1 cellular context compared by ENCODE assay signal in the genomic region with DNA sequence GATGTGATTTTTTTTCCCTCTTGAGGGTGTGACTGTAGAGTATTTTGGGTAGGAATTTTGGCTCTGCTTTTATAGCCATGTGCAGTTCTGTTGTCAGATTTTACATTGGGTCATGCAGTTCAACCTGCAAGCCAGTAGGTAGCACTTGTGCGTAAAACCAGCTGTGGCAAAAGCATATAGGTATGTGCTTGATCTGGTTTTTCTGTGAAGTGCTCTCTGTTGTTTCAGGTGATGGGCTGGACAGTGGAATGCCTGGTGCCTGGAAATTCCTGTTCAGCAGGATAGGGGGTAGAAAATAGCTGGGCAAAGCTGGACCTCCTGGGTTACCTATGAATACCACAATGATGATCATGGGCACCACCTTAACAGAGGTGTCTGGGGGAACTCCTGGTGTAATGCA.
TF ChIP-seq lines count a peak whose summit lies in the region.

No MANE protein-coding gene starts in this region.

TF ChIP-seq in GM23338, 12 proteins besides CTCF, POLR2A, EP300 and RAD21:
- TF ChIP-seq EZH2 (IDR thresholded peaks at IDR 0.05; ENCODE audit: low read depth, unreplicated experiment) = no peak
- no peak for TF ChIP-seq JUNB (IDR thresholded peaks at IDR 0.05; ENCODE audit: unreplicated experiment)
- no peak for TF ChIP-seq POLR2AphosphoS5 (IDR thresholded peaks at IDR 0.05; ENCODE audit: low read depth)
- no peak for TF ChIP-seq EZH2phosphoT487 (IDR thresholded peaks at IDR 0.05; ENCODE audit: unreplicated experiment)
- TF ChIP-seq NANOG (IDR thresholded peaks at IDR 0.05; ENCODE audit: borderline replicate concordance) = no peak
- TF ChIP-seq ZNF331 (CRISPR knock-in tag; IDR thresholded peaks at IDR 0.05; ENCODE audit: low read depth) = no peak
- no peak for TF ChIP-seq CREB1 (CRISPR knock-in tag; IDR thresholded peaks at IDR 0.05; ENCODE audit: low read depth)
- TF ChIP-seq, protein P1, sequence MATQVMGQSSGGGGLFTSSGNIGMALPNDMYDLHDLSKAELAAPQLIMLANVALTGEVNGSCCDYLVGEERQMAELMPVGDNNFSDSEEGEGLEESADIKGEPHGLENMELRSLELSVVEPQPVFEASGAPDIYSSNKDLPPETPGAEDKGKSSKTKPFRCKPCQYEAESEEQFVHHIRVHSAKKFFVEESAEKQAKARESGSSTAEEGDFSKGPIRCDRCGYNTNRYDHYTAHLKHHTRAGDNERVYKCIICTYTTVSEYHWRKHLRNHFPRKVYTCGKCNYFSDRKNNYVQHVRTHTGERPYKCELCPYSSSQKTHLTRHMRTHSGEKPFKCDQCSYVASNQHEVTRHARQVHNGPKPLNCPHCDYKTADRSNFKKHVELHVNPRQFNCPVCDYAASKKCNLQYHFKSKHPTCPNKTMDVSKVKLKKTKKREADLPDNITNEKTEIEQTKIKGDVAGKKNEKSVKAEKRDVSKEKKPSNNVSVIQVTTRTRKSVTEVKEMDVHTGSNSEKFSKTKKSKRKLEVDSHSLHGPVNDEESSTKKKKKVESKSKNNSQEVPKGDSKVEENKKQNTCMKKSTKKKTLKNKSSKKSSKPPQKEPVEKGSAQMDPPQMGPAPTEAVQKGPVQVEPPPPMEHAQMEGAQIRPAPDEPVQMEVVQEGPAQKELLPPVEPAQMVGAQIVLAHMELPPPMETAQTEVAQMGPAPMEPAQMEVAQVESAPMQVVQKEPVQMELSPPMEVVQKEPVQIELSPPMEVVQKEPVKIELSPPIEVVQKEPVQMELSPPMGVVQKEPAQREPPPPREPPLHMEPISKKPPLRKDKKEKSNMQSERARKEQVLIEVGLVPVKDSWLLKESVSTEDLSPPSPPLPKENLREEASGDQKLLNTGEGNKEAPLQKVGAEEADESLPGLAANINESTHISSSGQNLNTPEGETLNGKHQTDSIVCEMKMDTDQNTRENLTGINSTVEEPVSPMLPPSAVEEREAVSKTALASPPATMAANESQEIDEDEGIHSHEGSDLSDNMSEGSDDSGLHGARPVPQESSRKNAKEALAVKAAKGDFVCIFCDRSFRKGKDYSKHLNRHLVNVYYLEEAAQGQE (IDR thresholded peaks at IDR 0.05; ENCODE audit: unreplicated experiment) = no peak
- TF ChIP-seq STAT1 (IDR thresholded peaks at IDR 0.05; ENCODE audit: unreplicated experiment) = no peak
- no peak for TF ChIP-seq ZNF114 (CRISPR knock-in tag; IDR thresholded peaks at IDR 0.05)
- TF ChIP-seq, protein P2, sequence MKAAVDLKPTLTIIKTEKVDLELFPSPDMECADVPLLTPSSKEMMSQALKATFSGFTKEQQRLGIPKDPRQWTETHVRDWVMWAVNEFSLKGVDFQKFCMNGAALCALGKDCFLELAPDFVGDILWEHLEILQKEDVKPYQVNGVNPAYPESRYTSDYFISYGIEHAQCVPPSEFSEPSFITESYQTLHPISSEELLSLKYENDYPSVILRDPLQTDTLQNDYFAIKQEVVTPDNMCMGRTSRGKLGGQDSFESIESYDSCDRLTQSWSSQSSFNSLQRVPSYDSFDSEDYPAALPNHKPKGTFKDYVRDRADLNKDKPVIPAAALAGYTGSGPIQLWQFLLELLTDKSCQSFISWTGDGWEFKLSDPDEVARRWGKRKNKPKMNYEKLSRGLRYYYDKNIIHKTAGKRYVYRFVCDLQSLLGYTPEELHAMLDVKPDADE (IDR thresholded peaks at IDR 0.05) = no peak
- TF ChIP-seq, protein P3, sequence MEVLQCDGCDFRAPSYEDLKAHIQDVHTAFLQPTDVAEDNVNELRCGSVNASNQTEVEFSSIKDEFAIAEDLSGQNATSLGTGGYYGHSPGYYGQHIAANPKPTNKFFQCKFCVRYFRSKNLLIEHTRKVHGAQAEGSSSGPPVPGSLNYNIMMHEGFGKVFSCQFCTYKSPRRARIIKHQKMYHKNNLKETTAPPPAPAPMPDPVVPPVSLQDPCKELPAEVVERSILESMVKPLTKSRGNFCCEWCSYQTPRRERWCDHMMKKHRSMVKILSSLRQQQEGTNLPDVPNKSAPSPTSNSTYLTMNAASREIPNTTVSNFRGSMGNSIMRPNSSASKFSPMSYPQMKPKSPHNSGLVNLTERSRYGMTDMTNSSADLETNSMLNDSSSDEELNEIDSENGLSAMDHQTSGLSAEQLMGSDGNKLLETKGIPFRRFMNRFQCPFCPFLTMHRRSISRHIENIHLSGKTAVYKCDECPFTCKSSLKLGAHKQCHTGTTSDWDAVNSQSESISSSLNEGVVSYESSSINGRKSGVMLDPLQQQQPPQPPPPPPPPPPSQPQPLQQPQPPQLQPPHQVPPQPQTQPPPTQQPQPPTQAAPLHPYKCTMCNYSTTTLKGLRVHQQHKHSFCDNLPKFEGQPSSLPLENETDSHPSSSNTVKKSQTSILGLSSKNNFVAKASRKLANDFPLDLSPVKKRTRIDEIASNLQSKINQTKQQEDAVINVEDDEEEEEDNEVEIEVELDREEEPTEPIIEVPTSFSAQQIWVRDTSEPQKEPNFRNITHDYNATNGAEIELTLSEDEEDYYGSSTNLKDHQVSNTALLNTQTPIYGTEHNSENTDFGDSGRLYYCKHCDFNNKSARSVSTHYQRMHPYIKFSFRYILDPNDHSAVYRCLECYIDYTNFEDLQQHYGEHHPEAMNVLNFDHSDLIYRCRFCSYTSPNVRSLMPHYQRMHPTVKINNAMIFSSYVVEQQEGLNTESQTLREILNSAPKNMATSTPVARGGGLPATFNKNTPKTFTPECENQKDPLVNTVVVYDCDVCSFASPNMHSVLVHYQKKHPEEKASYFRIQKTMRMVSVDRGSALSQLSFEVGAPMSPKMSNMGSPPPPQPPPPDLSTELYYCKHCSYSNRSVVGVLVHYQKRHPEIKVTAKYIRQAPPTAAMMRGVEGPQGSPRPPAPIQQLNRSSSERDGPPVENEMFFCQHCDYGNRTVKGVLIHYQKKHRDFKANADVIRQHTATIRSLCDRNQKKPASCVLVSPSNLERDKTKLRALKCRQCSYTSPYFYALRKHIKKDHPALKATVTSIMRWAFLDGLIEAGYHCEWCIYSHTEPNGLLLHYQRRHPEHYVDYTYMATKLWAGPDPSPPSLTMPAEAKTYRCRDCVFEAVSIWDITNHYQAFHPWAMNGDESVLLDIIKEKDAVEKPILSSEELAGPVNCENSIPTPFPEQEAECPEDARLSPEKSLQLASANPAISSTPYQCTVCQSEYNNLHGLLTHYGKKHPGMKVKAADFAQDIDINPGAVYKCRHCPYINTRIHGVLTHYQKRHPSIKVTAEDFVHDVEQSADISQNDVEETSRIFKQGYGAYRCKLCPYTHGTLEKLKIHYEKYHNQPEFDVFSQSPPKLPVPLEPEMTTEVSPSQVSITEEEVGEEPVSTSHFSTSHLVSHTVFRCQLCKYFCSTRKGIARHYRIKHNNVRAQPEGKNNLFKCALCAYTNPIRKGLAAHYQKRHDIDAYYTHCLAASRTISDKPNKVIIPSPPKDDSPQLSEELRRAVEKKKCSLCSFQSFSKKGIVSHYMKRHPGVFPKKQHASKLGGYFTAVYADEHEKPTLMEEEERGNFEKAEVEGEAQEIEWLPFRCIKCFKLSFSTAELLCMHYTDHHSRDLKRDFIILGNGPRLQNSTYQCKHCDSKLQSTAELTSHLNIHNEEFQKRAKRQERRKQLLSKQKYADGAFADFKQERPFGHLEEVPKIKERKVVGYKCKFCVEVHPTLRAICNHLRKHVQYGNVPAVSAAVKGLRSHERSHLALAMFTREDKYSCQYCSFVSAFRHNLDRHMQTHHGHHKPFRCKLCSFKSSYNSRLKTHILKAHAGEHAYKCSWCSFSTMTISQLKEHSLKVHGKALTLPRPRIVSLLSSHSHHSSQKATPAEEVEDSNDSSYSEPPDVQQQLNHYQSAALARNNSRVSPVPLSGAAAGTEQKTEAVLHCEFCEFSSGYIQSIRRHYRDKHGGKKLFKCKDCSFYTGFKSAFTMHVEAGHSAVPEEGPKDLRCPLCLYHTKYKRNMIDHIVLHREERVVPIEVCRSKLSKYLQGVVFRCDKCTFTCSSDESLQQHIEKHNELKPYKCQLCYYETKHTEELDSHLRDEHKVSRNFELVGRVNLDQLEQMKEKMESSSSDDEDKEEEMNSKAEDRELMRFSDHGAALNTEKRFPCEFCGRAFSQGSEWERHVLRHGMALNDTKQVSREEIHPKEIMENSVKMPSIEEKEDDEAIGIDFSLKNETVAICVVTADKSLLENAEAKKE (CRISPR knock-in tag; IDR thresholded peaks at IDR 0.05) = no peak
